26 cellular contexts compared by ENCODE assay signal in the genomic region with DNA sequence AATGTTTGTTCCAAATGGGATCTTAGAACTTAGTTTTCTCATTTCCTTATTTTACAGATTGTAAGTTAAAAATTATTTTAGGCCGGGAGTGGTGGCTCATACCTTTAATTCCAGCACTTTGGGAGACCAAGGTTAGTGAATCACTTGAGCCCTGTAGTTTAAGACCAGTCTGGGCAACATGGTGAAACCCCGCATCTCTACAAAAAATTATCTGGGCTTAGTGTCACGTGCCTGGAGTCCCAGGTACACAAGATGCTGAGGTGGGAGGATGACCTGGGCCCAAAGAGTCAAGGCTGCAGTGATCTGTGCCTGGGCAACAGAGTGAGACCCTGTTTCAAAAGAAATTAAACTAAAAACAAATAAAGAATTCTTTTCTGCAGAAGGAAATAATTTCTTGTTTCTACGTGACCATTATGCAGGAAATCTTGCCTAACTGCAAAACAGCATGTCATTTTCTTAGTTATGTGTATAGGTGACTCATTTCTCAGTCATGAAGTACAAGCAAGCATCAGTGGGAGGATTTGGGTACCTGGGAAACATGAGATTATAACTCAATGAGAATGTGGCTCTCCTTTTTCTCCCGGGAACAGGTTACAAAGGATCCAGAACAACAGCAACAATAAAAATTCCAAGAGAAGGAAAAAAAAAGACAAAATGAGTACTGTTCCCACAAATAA.
DNase-seq lines count a peak whose midpoint lies in the region; ATAC-seq, FAIRE-seq and TF ChIP-seq lines count a peak whose summit lies in the region.
"Had no signal": no experiment of that assay in that cellular context is flagged by ENCODE, and none has a peak within 500 bp of the region (broad histone marks: within the 10 kb centered on the region; RNA-seq: fewer than 3 reads in every experiment).

No MANE protein-coding gene starts in this region.

- H3K27ac ChIP-seq in foreskin keratinocyte, result no peak overlapping the region
- H3K27ac ChIP-seq: neutrophil, upper lobe of left lung had no signal

- H3K27me3 ChIP-seq in foreskin keratinocyte, result no peaks in the 10 kb centered on the region
- H3K27me3 ChIP-seq: dorsolateral prefrontal cortex, neutrophil, upper lobe of left lung had no signal

- no peak for FAIRE-seq in urothelium cell line (lab: Jason Lieb, UNC)
- FAIRE-seq: A204.1, HepG2 had no signal

- DNase-seq in SIG-M5 treated with dmso at 0.1 percent for 504 hours (lab: John Stamatoyannopoulos, UW; ENCODE audit: unreplicated experiment), result peak; percentile 37
- DNase-seq in SIG-M5 (lab: John Stamatoyannopoulos, UW), result no peak
- DNase-seq in foreskin keratinocyte, result peak; percentile 63 to 78
- peak; percentile 29 for DNase-seq in urothelium cell line (ENCODE audit: low spot score)
- no peak for DNase-seq in AML-193 (lab: John Stamatoyannopoulos, UW)
- no peak for DNase-seq in activated T-helper 2 cell treated with anti-CD3 and anti-CD28 coated beads, Interferon-gamma antibody, Interleukin-2, Interleukin-4, amounts not matched to agents 10 μg/mL and 5 μg/mL and 100 μg/mL, durations not matched to agents 14 hours and 24 hours and 36 hours (ENCODE audit: low spot score)
- DNase-seq in NCI-H2196 (lab: John Stamatoyannopoulos, UW; ENCODE audit: unreplicated experiment), result no peak
- DNase-seq: activated CD4-positive, alpha-beta T cell treated with anti-CD3 and anti-CD28 coated beads, Interleukin-2, amount 10 ng/mL, durations not matched to agents 7 days and 5 days; activated naive CD4-positive, alpha-beta T cell treated with anti-CD3 and anti-CD28 coated beads, Interleukin-2, amount 10 ng/mL, durations not matched to agents 7 days and 5 days; activated T-cell treated with anti-CD3 and anti-CD28 coated beads for 4 hours; CD4-positive, CD25-positive, alpha-beta regulatory T cell; DND-41; dorsolateral prefrontal cortex; left cardiac atrium; mucosa of descending colon; NCI-H187; NCI-H510A treated with DMSO at 0.1 percent for 48 hours; retina; stimulated activated naive CD8-positive, alpha-beta T cell treated with anti-CD3 and anti-CD28 coated beads, Interleukin-15, Interleukin-2, amounts not matched to agents 100 U/mL and 50 U/mL, for 24 hours; upper lobe of left lung had no signal

- H3K36me3 Mint-ChIP-seq in activated T-helper 17 cell treated with anti-CD3 and anti-CD28 coated beads, Interleukin-2, amount 50 U/mL, for 72 hours (ENCODE audit: low read depth), result no peaks in the 10 kb centered on the region
- H3K36me3 Mint-ChIP-seq in activated T-helper 2 cell treated with anti-CD3 and anti-CD28 coated beads, Interferon-gamma antibody, Interleukin-2, Interleukin-4, amounts not matched to agents 10 μg/mL and 5 μg/mL and 100 μg/mL, durations not matched to agents 14 hours and 24 hours and 36 hours (ENCODE audit: low read depth), result no peaks in the 10 kb centered on the region
- H3K36me3 Mint-ChIP-seq: activated naive CD4-positive, alpha-beta T cell treated with anti-CD3 and anti-CD28 coated beads, Interleukin-2, amount 10 ng/mL, durations not matched to agents 7 days and 5 days; brain; CD4-positive, CD25-positive, alpha-beta regulatory T cell had no signal

- intact Hi-C loops in activated T-helper 2 cell treated with anti-CD3 and anti-CD28 coated beads, Interferon-gamma antibody, Interleukin-2, Interleukin-4, amounts not matched to agents 10 μg/mL and 5 μg/mL and 100 μg/mL, durations not matched to agents 14 hours and 24 hours and 36 hours (cut with micrococcal nuclease), result no loop called here

- no peaks in the 10 kb centered on the region for H3K9me3 Mint-ChIP-seq in activated T-helper 17 cell treated with anti-CD3 and anti-CD28 coated beads, Interleukin-2, amount 50 U/mL, for 72 hours
- H3K9me3 Mint-ChIP-seq in activated T-helper 2 cell treated with anti-CD3 and anti-CD28 coated beads, Interferon-gamma antibody, Interleukin-2, Interleukin-4, amounts not matched to agents 10 μg/mL and 5 μg/mL and 100 μg/mL, durations not matched to agents 14 hours and 24 hours and 36 hours, result no peaks in the 10 kb centered on the region
- H3K9me3 Mint-ChIP-seq: activated CD4-positive, alpha-beta T cell treated with anti-CD3 and anti-CD28 coated beads, Interleukin-2, amount 10 ng/mL, durations not matched to agents 7 days and 5 days; activated naive CD4-positive, alpha-beta T cell treated with anti-CD3 and anti-CD28 coated beads, Interleukin-2, amount 10 ng/mL, durations not matched to agents 7 days and 5 days; brain; CD4-positive, CD25-positive, alpha-beta regulatory T cell had no signal

- no peak overlapping the region for H3K4me3 Mint-ChIP-seq in activated T-helper 17 cell treated with anti-CD3 and anti-CD28 coated beads, Interleukin-2, amount 50 U/mL, for 72 hours
- H3K4me3 Mint-ChIP-seq in activated T-helper 2 cell treated with anti-CD3 and anti-CD28 coated beads, Interferon-gamma antibody, Interleukin-2, Interleukin-4, amounts not matched to agents 10 μg/mL and 5 μg/mL and 100 μg/mL, durations not matched to agents 14 hours and 24 hours and 36 hours (ENCODE audit: low read depth), result no peak overlapping the region
- H3K4me3 Mint-ChIP-seq: activated CD4-positive, alpha-beta T cell treated with anti-CD3 and anti-CD28 coated beads, Interleukin-2, amount 10 ng/mL, durations not matched to agents 7 days and 5 days; activated naive CD4-positive, alpha-beta T cell treated with anti-CD3 and anti-CD28 coated beads, Interleukin-2, amount 10 ng/mL, durations not matched to agents 7 days and 5 days; brain; CD4-positive, CD25-positive, alpha-beta regulatory T cell had no signal

- no peaks in the 10 kb centered on the region for H3K27me3 Mint-ChIP-seq in activated T-helper 17 cell treated with anti-CD3 and anti-CD28 coated beads, Interleukin-2, amount 50 U/mL, for 72 hours
- no peaks in the 10 kb centered on the region for H3K27me3 Mint-ChIP-seq in activated T-helper 2 cell treated with anti-CD3 and anti-CD28 coated beads, Interferon-gamma antibody, Interleukin-2, Interleukin-4, amounts not matched to agents 10 μg/mL and 5 μg/mL and 100 μg/mL, durations not matched to agents 14 hours and 24 hours and 36 hours (ENCODE audit: low read depth)
- H3K27me3 Mint-ChIP-seq: activated CD4-positive, alpha-beta T cell treated with anti-CD3 and anti-CD28 coated beads, Interleukin-2, amount 10 ng/mL, durations not matched to agents 7 days and 5 days; activated naive CD4-positive, alpha-beta T cell treated with anti-CD3 and anti-CD28 coated beads, Interleukin-2, amount 10 ng/mL, durations not matched to agents 7 days and 5 days; brain; CD4-positive, CD25-positive, alpha-beta regulatory T cell had no signal

- TF ChIP-seq CTCF in foreskin keratinocyte (conservative IDR thresholded peaks at IDR 0.05), result no peak

- peaks cover 3% of the 10 kb centered on the region for H3K4me1 ChIP-seq in foreskin keratinocyte
- H3K4me1 ChIP-seq: HAP-1, upper lobe of left lung had no signal

- H3K27ac Mint-ChIP-seq in activated T-helper 17 cell treated with anti-CD3 and anti-CD28 coated beads, Interleukin-2, amount 50 U/mL, for 72 hours, result no peak overlapping the region
- H3K27ac Mint-ChIP-seq in activated T-helper 2 cell treated with anti-CD3 and anti-CD28 coated beads, Interferon-gamma antibody, Interleukin-2, Interleukin-4, amounts not matched to agents 10 μg/mL and 5 μg/mL and 100 μg/mL, durations not matched to agents 14 hours and 24 hours and 36 hours, result no peak overlapping the region
- H3K27ac Mint-ChIP-seq: activated CD4-positive, alpha-beta T cell treated with anti-CD3 and anti-CD28 coated beads, Interleukin-2, amount 10 ng/mL, durations not matched to agents 7 days and 5 days; activated naive CD4-positive, alpha-beta T cell treated with anti-CD3 and anti-CD28 coated beads, Interleukin-2, amount 10 ng/mL, durations not matched to agents 7 days and 5 days; CD4-positive, CD25-positive, alpha-beta regulatory T cell had no signal

- ATAC-seq in activated T-helper 17 cell treated with anti-CD3 and anti-CD28 coated beads, Interleukin-2, amount 50 U/mL, for 72 hours (replicated peaks), result peak; percentile 67
- peak; percentile 98 for ATAC-seq in foreskin keratinocyte
- ATAC-seq: HepG2; mucosa of descending colon; stimulated activated naive CD8-positive, alpha-beta T cell treated with anti-CD3 and anti-CD28 coated beads, Interleukin-15, Interleukin-2, amounts not matched to agents 100 U/mL and 50 U/mL, for 24 hours had no signal

- no peaks in the 10 kb centered on the region for H3K4me1 Mint-ChIP-seq in activated T-helper 17 cell treated with anti-CD3 and anti-CD28 coated beads, Interleukin-2, amount 50 U/mL, for 72 hours
- no peaks in the 10 kb centered on the region for H3K4me1 Mint-ChIP-seq in activated T-helper 2 cell treated with anti-CD3 and anti-CD28 coated beads, Interferon-gamma antibody, Interleukin-2, Interleukin-4, amounts not matched to agents 10 μg/mL and 5 μg/mL and 100 μg/mL, durations not matched to agents 14 hours and 24 hours and 36 hours (ENCODE audit: low read depth)
- H3K4me1 Mint-ChIP-seq: activated CD4-positive, alpha-beta T cell treated with anti-CD3 and anti-CD28 coated beads, Interleukin-2, amount 10 ng/mL, durations not matched to agents 7 days and 5 days; activated naive CD4-positive, alpha-beta T cell treated with anti-CD3 and anti-CD28 coated beads, Interleukin-2, amount 10 ng/mL, durations not matched to agents 7 days and 5 days; CD4-positive, CD25-positive, alpha-beta regulatory T cell had no signal

Comparison
In these comparisons a context has a peak if more than half of its experiments do, and no peak if none do; other contexts are left out.
1. DNase-seq: peak in SIG-M5 treated with dmso at 0.1 percent for 504 hours (single experiment), foreskin keratinocyte (2 of 2) and urothelium cell line (single experiment); none in SIG-M5 (single experiment), AML-193 (0 of 2), activated T-helper 2 cell treated with anti-CD3 and anti-CD28 coated beads, Interferon-gamma antibody, Interleukin-2, Interleukin-4, amounts not matched to agents 10 μg/mL and 5 μg/mL and 100 μg/mL, durations not matched to agents 14 hours and 24 hours and 36 hours (single experiment) and NCI-H2196 (single experiment).